22 cellular contexts compared by ENCODE assay signal in the genomic region with DNA sequence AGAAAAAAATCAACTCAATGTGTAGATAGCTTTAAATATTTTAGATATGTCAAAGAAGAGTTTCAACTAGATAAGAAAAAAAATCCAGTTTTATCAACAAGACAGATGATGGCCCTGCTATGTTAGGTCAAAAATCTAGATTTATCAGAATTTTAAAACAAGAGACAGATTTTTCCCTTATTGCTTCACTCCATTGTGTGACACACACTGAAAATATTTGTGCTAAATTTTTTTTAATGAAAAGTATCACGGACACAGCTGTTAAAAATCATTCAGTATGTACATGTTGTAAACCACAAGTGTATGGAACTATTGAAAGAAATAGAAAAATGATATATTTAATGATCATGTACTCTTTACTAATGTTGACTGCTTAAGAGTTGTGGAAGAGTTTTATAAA. TPM values are rescaled to one million over a fixed set of nuclear protein-coding genes. Genes with fewer than 3 reads are reported as not detected.
DNase-seq lines count a peak whose midpoint lies in the region; ATAC-seq and TF ChIP-seq lines count a peak whose summit lies in the region.
"Had no signal": no experiment of that assay in that cellular context is flagged by ENCODE, and none has a peak within 500 bp of the region (broad histone marks: within the 10 kb centered on the region; RNA-seq: fewer than 3 reads in every experiment).

No MANE protein-coding gene starts in this region.

- no peak overlapping the region for H3K9ac ChIP-seq in adipocyte (ENCODE audit: low read length)
- no peak overlapping the region for H3K9ac ChIP-seq in fibroblast of lung (ENCODE audit: insufficient read depth, low read length)
- H3K9ac ChIP-seq in trophoblast cell (ENCODE audit: low read length): no peak overlapping the region
- H3K9ac ChIP-seq: BLaER1 had no signal

- H4K20me1 ChIP-seq in fibroblast of lung (ENCODE audit: control insufficient read depth, extremely low read depth, insufficient read depth, low read length): no peaks in the 10 kb centered on the region
- H4K20me1 ChIP-seq: BLaER1 had no signal

- no peak overlapping the region for H4K12ac ChIP-seq in trophoblast cell (ENCODE audit: low read depth, low read length)

- H4K8ac ChIP-seq in trophoblast cell (ENCODE audit: low read depth, low read length): no peak overlapping the region

- intact Hi-C loops in left ventricle myocardium superior (cut with micrococcal nuclease): no loop called here

- no peaks in the 10 kb centered on the region for H3K79me2 ChIP-seq in fibroblast of lung (ENCODE audit: control insufficient read depth, insufficient read depth, low read length)
- H3K79me2 ChIP-seq in trophoblast cell (ENCODE audit: control insufficient read depth, insufficient read depth, low read length, poor library complexity): no peaks in the 10 kb centered on the region

- H3K14ac ChIP-seq in trophoblast cell (ENCODE audit: low read length): no peak overlapping the region

- WGBS in trophoblast cell (ENCODE audit: extremely low coverage, insufficient coverage, insufficient read length): no CpG with 5 or more reads among the region's 1 CpG

- H3K4me2 ChIP-seq in fibroblast of lung (ENCODE audit: extremely low read depth, insufficient read depth, low read length) (no peak overlapping the region), trophoblast cell (ENCODE audit: low read length) (no peak overlapping the region)
- H3K4me2 ChIP-seq: BLaER1 had no signal

- no peaks in the 10 kb centered on the region for H3K79me1 ChIP-seq in trophoblast cell (ENCODE audit: low read length)

- H3K27me3 ChIP-seq in adipocyte (replicated peaks; ENCODE audit: control insufficient read depth, insufficient read depth, low read length) (peaks cover 17% of the 10 kb centered on the region), fibroblast of lung (ENCODE audit: control insufficient read depth, insufficient read depth, low read length) (no peaks in the 10 kb centered on the region), trophoblast cell (ENCODE audit: insufficient read depth, low read length) (no peaks in the 10 kb centered on the region)
- H3K27me3 ChIP-seq: BLaER1 had no signal

- H3K4ac ChIP-seq in trophoblast cell (ENCODE audit: low read depth, low read length): no peak overlapping the region

- no peak overlapping the region for H4K91ac ChIP-seq in trophoblast cell (ENCODE audit: low read depth, low read length)

- H2AK5ac ChIP-seq in trophoblast cell (ENCODE audit: low read length): no peak overlapping the region

- DNase-seq in EL: peak; percentile 37
- DNase-seq in adipocyte (ENCODE audit: low read depth): peak; percentile 54
- DNase-seq in fibroblast of lung (ENCODE audit: low read depth in 2 of 2): peak; percentile 19 to 22
- peak; percentile 19 to 90 for DNase-seq in trophoblast cell
- no peak for DNase-seq in germinal center (ENCODE audit: low spot score)
- no peak for DNase-seq in left ventricle myocardium superior
- DNase-seq: Calu3; CD4-positive, alpha-beta memory T cell; KG1; MV-4-11; NCI-H1417; NCI-H187; NCI-H2107; NCI-H510A treated with DMSO at 0.1 percent for 48 hours; PC-3; RPMI8226; SIG-M5 had no signal

- H3K9me3 ChIP-seq in adipocyte (ENCODE audit: control insufficient read depth, low read length): peaks cover 16% of the 10 kb centered on the region
- no peaks in the 10 kb centered on the region for H3K9me3 ChIP-seq in fibroblast of lung (ENCODE audit: control insufficient read depth, insufficient read depth, low read depth, low read length)
- H3K9me3 ChIP-seq in trophoblast cell (ENCODE audit: insufficient read depth, low read depth, low read length): no peaks in the 10 kb centered on the region

- H2BK120ac ChIP-seq in trophoblast cell (ENCODE audit: insufficient read depth, low read length, poor library complexity): no peak overlapping the region

- ATAC-seq in GM21825 (IDR thresholded peaks at IDR 0.05; ENCODE audit: unreplicated experiment): no peak
- no peak for ATAC-seq in left ventricle myocardium superior
- ATAC-seq: PC-3, SK-N-SH treated with all-trans-retinoic acid at 6 μM for 48 hours had no signal

- no peak overlapping the region for H2AFZ ChIP-seq in fibroblast of lung (ENCODE audit: low read length)
- no peak overlapping the region for H2AFZ ChIP-seq in trophoblast cell (ENCODE audit: insufficient read depth, low read length, poor library complexity)

- H3K36me3 ChIP-seq in adipocyte (ENCODE audit: control insufficient read depth, insufficient read depth, low read length, severe bottlenecking) (no peaks in the 10 kb centered on the region), fibroblast of lung (ENCODE audit: control insufficient read depth, insufficient read depth, low read length) (no peaks in the 10 kb centered on the region), trophoblast cell (ENCODE audit: control insufficient read depth in 1 of 2, insufficient read depth in 2 of 2, low read length in 2 of 2) (no peaks in the 10 kb centered on the region)
- H3K36me3 ChIP-seq: BLaER1 had no signal

- H3K4me3 ChIP-seq in adipocyte (ENCODE audit: low read length): no peak overlapping the region
- no peak overlapping the region for H3K4me3 ChIP-seq in fibroblast of lung (replicated peaks in 1 of 4; ENCODE audit: control extremely low read depth in 1 of 4, insufficient read depth in 1 of 4, low read depth in 3 of 4, low read length in 4 of 4)
- no peak overlapping the region for H3K4me3 ChIP-seq in trophoblast cell (ENCODE audit: low read depth, low read length)
- H3K4me3 ChIP-seq: BLaER1 had no signal

- H3K27ac ChIP-seq in fibroblast of lung (ENCODE audit: insufficient read depth, low read length) (no peak overlapping the region), trophoblast cell (ENCODE audit: low read depth, low read length) (no peak overlapping the region)
- H3K27ac ChIP-seq: BLaER1 had no signal

- TF ChIP-seq CTCF in fibroblast of lung (conservative IDR thresholded peaks at IDR 0.05 in 1 of 2, IDR thresholded peaks at IDR 0.05 in 1 of 2; ENCODE audit: low read depth in 1 of 2, low read length in 2 of 2): no peak

- H3K18ac ChIP-seq in trophoblast cell (ENCODE audit: low read length): no peak overlapping the region

- H2BK12ac ChIP-seq in trophoblast cell (ENCODE audit: low read length): no peak overlapping the region

- H3K23ac ChIP-seq in trophoblast cell (ENCODE audit: low read length): no peak overlapping the region

- peaks cover 4% of the 10 kb centered on the region for H3K4me1 ChIP-seq in adipocyte (ENCODE audit: control insufficient read depth, insufficient read depth, low read length)
- no peaks in the 10 kb centered on the region for H3K4me1 ChIP-seq in fibroblast of lung (ENCODE audit: control insufficient read depth, extremely low read depth, insufficient read depth, low read length)
- H3K4me1 ChIP-seq in trophoblast cell (ENCODE audit: control insufficient read depth in 1 of 2, insufficient read depth in 2 of 2, low read length in 2 of 2): no peaks in the 10 kb centered on the region

- H2BK5ac ChIP-seq in trophoblast cell (ENCODE audit: low read depth, low read length, poor library complexity): no peak overlapping the region

RNA-seq across cellular contexts. Expression of a gene that starts 43.6 kb away (rescaled TPM):
- total RNA-seq in fibroblast of lung (not detected in 2 replicates), left ventricle myocardium superior (not detected)
- not detected in 2 replicates for polyA plus RNA-seq in fibroblast of lung
- polyA plus RNA-seq in fibroblast of lung (2012): not detected in 2 replicates
- not detected in 2 replicates for polyA minus RNA-seq in fibroblast of lung (ENCODE audit: low replicate concordance)
- 0.04 and 0.05 TPM in 2 replicates for polyA plus RNA-seq in trophoblast cell (2013)
- total RNA-seq: Calu3, H4, HT-29, PC-3 had no signal

Comparison
In these comparisons a context has a peak if more than half of its experiments do, and no peak if none do; other contexts are left out.
1. DNase-seq: peak in EL (single experiment), adipocyte (single experiment), fibroblast of lung (2 of 2) and trophoblast cell (2 of 2); none in germinal center (single experiment) and left ventricle myocardium superior (single experiment).